Comparison of ENCODE assay signal across 8 cellular contexts in genomic region chr9:129496187-129497063, GRCh38.
DNase-seq lines count a peak whose midpoint lies in the region; ATAC-seq and TF ChIP-seq lines count a peak whose summit lies in the region.

No MANE protein-coding gene starts in this region.

- H3K27me3 Mint-ChIP-seq in natural killer cell (ENCODE audit: low read depth in 2 of 2), result no peaks in the 10 kb centered on the region

- TF ChIP-seq CTCF in fibroblast of pulmonary artery (IDR thresholded peaks at IDR 0.05; ENCODE audit: low read length, missing control alignments) (no peak), natural killer cell (IDR thresholded peaks at IDR 0.05) (no peak)

- H3K27ac ChIP-seq in HUES64 (ENCODE audit: low read depth, low read length), result peak overlapping the region; percentile 93

- peaks cover 5 to 26% of the 10 kb centered on the region in 2 donors for H3K4me1 Mint-ChIP-seq in natural killer cell

- no peaks in the 10 kb centered on the region for H3K36me3 Mint-ChIP-seq in natural killer cell

- no peaks in the 10 kb centered on the region for H3K36me3 ChIP-seq in HUES64 (ENCODE audit: insufficient read depth, low read length)

- ATAC-seq in natural killer cell, result peak; percentile 66 to 78 (median 69)
- no peak for ATAC-seq in GM18520 (IDR thresholded peaks at IDR 0.05; ENCODE audit: unreplicated experiment)

- peak overlapping the region; percentile 81 for H3K4me3 Mint-ChIP-seq in natural killer cell

- peaks cover 11% of the 10 kb centered on the region; the same call in 1 of the 2 replicates for H3K27me3 ChIP-seq in HUES64 (ENCODE audit: insufficient read depth, low read length)

- no peaks in the 10 kb centered on the region for H3K9me3 ChIP-seq in HUES64 (ENCODE audit: insufficient read depth, low read depth, low read length)

- H3K4me3 ChIP-seq in HUES64 (ENCODE audit: low read length) (peak overlapping the region; percentile 56), fibroblast of pulmonary artery (replicated peaks; ENCODE audit: low read depth, low read length) (peak overlapping the region; percentile 62)

- H3K9ac ChIP-seq in HUES64 (ENCODE audit: low read depth, low read length), result peak overlapping the region; percentile 58

- peaks cover 33% of the 10 kb centered on the region for H3K4me1 ChIP-seq in HUES64 (ENCODE audit: insufficient read depth, low read length)

- intact Hi-C loops in natural killer cell (cut with micrococcal nuclease), result loop anchor here (2.0 to 10.0 kb wide), 2 partner anchors 38 to 58 kb away; no protein-coding TSS in a partner anchor

- H3K9me3 Mint-ChIP-seq in natural killer cell, result no peaks in the 10 kb centered on the region

- peak overlapping the region; percentile 50 to 88 for H3K27ac Mint-ChIP-seq in natural killer cell

- WGBS in HUES64, result under 1% methylated on average over 57 of the region's 57 CpGs

- peak; percentile 85 for DNase-seq in CD1c-positive myeloid dendritic cell (ENCODE audit: extremely low spot score)
- peak; percentile 36 for DNase-seq in RPMI8226
- peak; percentile 60 for DNase-seq in activated gamma-delta T cell (lab: John Stamatoyannopoulos, UW)
- DNase-seq in fibroblast of pulmonary artery (ENCODE audit: low read depth), result peak; percentile 96
- peak; percentile 78 for DNase-seq in natural killer cell
- peak; percentile 77 to 81 for DNase-seq in stimulated activated CD8-positive, alpha-beta memory T cell treated with anti-CD3 and anti-CD28 coated beads, Interleukin-7, amount 100 ng/mL, for 48 hours (ENCODE audit: extremely low read depth in 1 of 2, low read depth in 1 of 2)

Comparison
In these comparisons a context has a peak if more than half of its experiments do, and no peak if none do; other contexts are left out.
1. DNase-seq: peak in every context shown above with its lines; median percentile 96 in fibroblast of pulmonary artery; 85 in CD1c-positive myeloid dendritic cell; 79 in stimulated activated CD8-positive, alpha-beta memory T cell treated with anti-CD3 and anti-CD28 coated beads, Interleukin-7, amount 100 ng/mL, for 48 hours; 78 in natural killer cell; 60 in activated gamma-delta T cell; 36 in RPMI8226.